ENCODE assay signal across 8 cellular contexts in genomic region chr2:231961349-231962166, GRCh38. TPM values are rescaled to one million over a fixed set of nuclear protein-coding genes. Genes with fewer than 3 reads are reported as not detected.
DNase-seq lines count a peak whose midpoint lies in the region; ATAC-seq and TF ChIP-seq lines count a peak whose summit lies in the region.

Gene DIS3L2 (plus strand): TSS chr2:231961713. CDS start chr2:232014928, 53,215 bp downstream.

- H3K36me3 ChIP-seq in BLaER1 treated with 17β-estradiol and CSF1 and Interleukin-3, amounts not matched to agents 10 nM and 100 nM: peaks cover 0 to 11% (median 3%) of the 10 kb centered on the region in 11 experiments; a peak in 6 of 22 replicates
- no peaks in the 10 kb centered on the region for H3K36me3 ChIP-seq in liver (ENCODE audit: control insufficient read depth in 4 of 4, insufficient read depth in 3 of 4, low read depth in 1 of 4, low read length in 3 of 4)

- under 1% methylated on average over 83 of the region's 83 CpGs for WGBS in liver

- H3K9ac ChIP-seq in BLaER1 treated with 17β-estradiol and CSF1 and Interleukin-3, amounts not matched to agents 10 nM and 100 nM: peak within 1 kb of the TSS; percentile 86 to 92 (median 89)
- peak within 1 kb of the TSS; percentile 63 to 79 for H3K9ac ChIP-seq in liver (ENCODE audit: low read depth in 1 of 2, low read length in 2 of 2)

- TF ChIP-seq CTCF in liver (IDR thresholded peaks at IDR 0.05; ENCODE audit: low read depth, low read length, missing input control): no peak

- H3K27ac ChIP-seq in BLaER1 treated with 17β-estradiol and CSF1 and Interleukin-3, amounts not matched to agents 10 nM and 100 nM: peak within 1 kb of the TSS; percentile 85 to 96 (median 90)
- peak within 1 kb of the TSS; percentile 61 to 79 for H3K27ac ChIP-seq in liver (ENCODE audit: low read depth in 1 of 2, low read length in 2 of 2)

- peak in 1 of 2 donors; percentile 19 for TF ChIP-seq RAD21 in liver (IDR thresholded peaks at IDR 0.05)

- peak; percentile 83 for ATAC-seq in GM19328 (IDR thresholded peaks at IDR 0.05; ENCODE audit: unreplicated experiment)
- peak; percentile 66 for ATAC-seq in HG03469 (IDR thresholded peaks at IDR 0.05; ENCODE audit: unreplicated experiment)

- H3K9me3 ChIP-seq in BLaER1 treated with 17β-estradiol and CSF1 and Interleukin-3, amounts not matched to agents 10 nM and 100 nM (replicated peaks in 1 of 11): no peaks in the 10 kb centered on the region
- H3K9me3 ChIP-seq in liver (ENCODE audit: control insufficient read depth in 4 of 4, low read length in 3 of 4): no peaks in the 10 kb centered on the region

- H3K27me3 ChIP-seq in BLaER1 treated with 17β-estradiol and CSF1 and Interleukin-3, amounts not matched to agents 10 nM and 100 nM: no peaks in the 10 kb centered on the region
- H3K27me3 ChIP-seq in liver (ENCODE audit: control insufficient read depth in 4 of 4, insufficient read depth in 4 of 4, low read length in 3 of 4): no peaks in the 10 kb centered on the region

- H3K4me3 ChIP-seq in BLaER1 treated with 17β-estradiol and CSF1 and Interleukin-3, amounts not matched to agents 10 nM and 100 nM: peak within 1 kb of the TSS; percentile 78 to 97 (median 88)
- peak within 1 kb of the TSS; percentile 90 to 91 (median 91) for H3K4me3 ChIP-seq in liver (ENCODE audit: low read depth in 1 of 3, low read length in 3 of 3)

- DNase-seq in NCI-H526 treated with DMSO at 0.1 percent for 48 hours (lab: John Stamatoyannopoulos, UW): peak; percentile 65
- peak; percentile 61 to 70 for DNase-seq in activated CD4-positive, alpha-beta T cell treated with anti-CD3 and anti-CD28 coated beads, Interleukin-2, amount 50 U/mL, for 4 hours
- DNase-seq in dermis microvascular lymphatic vessel endothelial cell (ENCODE audit: low read depth in 2 of 2): peak; percentile 54 to 82
- peak; percentile 77 for DNase-seq in stimulated activated CD4-positive, alpha-beta T cell treated with anti-CD3 and anti-CD28 coated beads, Interleukin-4, amount 100 ng/mL, for 24 hours

- H3K4me2 ChIP-seq in BLaER1 treated with 17β-estradiol and CSF1 and Interleukin-3, amounts not matched to agents 10 nM and 100 nM: peak within 1 kb of the TSS; percentile 77 to 95 (median 86)

- peaks cover 0 to 19% (median 6%) of the 10 kb centered on the region in 11 experiments; a peak in 9 of 22 replicates for H4K20me1 ChIP-seq in BLaER1 treated with 17β-estradiol and CSF1 and Interleukin-3, amounts not matched to agents 10 nM and 100 nM

- peaks cover 17 to 45% (median 23%) of the 10 kb centered on the region in 10 experiments for H3K4me1 ChIP-seq in BLaER1 treated with 17β-estradiol and CSF1 and Interleukin-3, amounts not matched to agents 10 nM and 100 nM
- H3K4me1 ChIP-seq in liver (ENCODE audit: control insufficient read depth in 4 of 4, insufficient read depth in 4 of 4, low read length in 3 of 4): peaks cover 2 to 21% (median 12%) of the 10 kb centered on the region in 4 donors

TF ChIP-seq in liver, 16 proteins besides CTCF, POLR2A, EP300 and RAD21:
- peak; percentile 63 for TF ChIP-seq YY1 (IDR thresholded peaks at IDR 0.05)
- no peak for TF ChIP-seq EGR1 (IDR thresholded peaks at IDR 0.05; ENCODE audit: low read depth in 2 of 2)
- peak; percentile 11 for TF ChIP-seq FOXA1 (IDR thresholded peaks at IDR 0.05)
- TF ChIP-seq GABPA (IDR thresholded peaks at IDR 0.05 in 1 of 2, conservative IDR thresholded peaks at IDR 0.05 in 1 of 2): peak; percentile 61 to 93
- peak; percentile 35 for TF ChIP-seq ZBTB33 (IDR thresholded peaks at IDR 0.05)
- no peak for TF ChIP-seq HNF4A (conservative IDR thresholded peaks at IDR 0.05)
TF ChIP-seq in liver: peak in this region for 4.

RNA-seq across cellular contexts. Expression of gene DIS3L2, which starts in this region (rescaled TPM):
- total RNA-seq in dermis microvascular lymphatic vessel endothelial cell: 13.4 and 14.9 TPM in 2 replicates
- total RNA-seq in liver: 10 to 100 TPM in 1 of 2 donors, 1 to 10 TPM in 1; 9.7 to 21.5 TPM
- polyA plus RNA-seq in liver: 1 to 10 TPM; 5.7 to 8.0 TPM

Comparison
In these comparisons a context has a peak if more than half of its experiments do, and no peak if none do; other contexts are left out.
1. Peak in every context shown above with its lines: DNase-seq, ATAC-seq, H3K4me3 ChIP-seq and H3K27ac ChIP-seq.